Comparison of ENCODE assay signal across 8 cellular contexts in the genomic region with DNA sequence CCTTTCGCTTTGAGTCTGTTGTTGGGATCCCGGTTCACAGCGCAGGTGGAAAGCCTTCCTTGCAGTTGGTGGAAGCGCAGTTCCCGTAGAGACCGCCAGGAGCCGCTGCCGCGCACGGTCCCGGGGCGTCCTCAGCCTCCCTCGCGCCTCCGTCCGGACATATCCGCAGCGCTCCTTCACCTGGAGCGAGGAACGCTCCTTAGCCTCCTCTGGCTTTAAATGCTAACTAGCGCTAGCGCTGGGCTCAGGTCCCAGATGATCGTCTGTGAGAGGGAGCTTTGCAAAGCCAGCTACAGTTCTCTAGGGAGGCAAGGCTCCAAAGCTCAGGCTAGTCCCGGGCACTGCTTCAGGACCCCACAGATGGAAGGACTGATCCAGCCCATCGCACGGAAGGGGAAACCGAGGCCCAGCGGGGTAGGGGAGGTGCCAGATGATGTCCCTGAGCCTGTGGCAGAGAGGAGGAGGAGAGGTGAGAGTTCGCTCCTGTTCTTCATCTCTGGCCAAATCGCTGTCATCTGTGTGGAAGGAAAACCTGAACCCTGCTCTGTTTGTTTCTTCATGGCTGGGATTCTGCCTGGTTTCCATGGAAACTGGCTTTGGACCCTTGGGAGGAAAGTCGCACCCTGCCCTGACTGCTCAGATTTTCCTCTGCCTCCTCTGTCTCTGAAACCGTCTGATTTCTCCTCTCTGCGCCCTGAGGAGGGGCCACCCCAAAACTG. TPM values are rescaled to one million over a fixed set of nuclear protein-coding genes. Genes with fewer than 3 reads are reported as not detected.
A peak's percentile ranks its signal among the peaks of the same experiment; 100 is the strongest.
DNase-seq lines count a peak whose midpoint lies in the region; ATAC-seq and TF ChIP-seq lines count a peak whose summit lies in the region.

No MANE protein-coding gene starts in this region.

- H3K79me1 ChIP-seq in mesenchymal stem cell (replicated peaks; ENCODE audit: low read length, poor library complexity, severe bottlenecking), result no peaks in the 10 kb centered on the region

- no peak overlapping the region for H2AFZ ChIP-seq in mesenchymal stem cell (ENCODE audit: low read depth, low read length)

- DNase-seq in Ammon's horn (ENCODE audit: low spot score), result peak; percentile 81
- DNase-seq in NCI-H524 treated with DMSO at 0.1 percent for 48 hours (lab: John Stamatoyannopoulos, UW), result peak; percentile 47
- DNase-seq in activated CD8-positive, alpha-beta T cell treated with anti-CD3 and anti-CD28 coated beads for 36 hours, result peak; percentile 86
- DNase-seq in effector CD8-positive, alpha-beta T cell (lab: John Stamatoyannopoulos, UW), result peak; percentile 61
- peak; percentile 65 for DNase-seq in mesenchymal stem cell
- DNase-seq in stimulated activated CD8-positive, alpha-beta memory T cell treated with anti-CD3 and anti-CD28 coated beads, Interleukin-12 subunit alpha, Interleukin-12 subunit beta, amount 100 ng/mL, for 24 hours (ENCODE audit: extremely low read depth), result peak; percentile 45

- peak overlapping the region in 1 of 2 experiments; percentile 27 for H3K23ac ChIP-seq in mesenchymal stem cell (ENCODE audit: low read length in 2 of 2)

- H3K9me3 ChIP-seq in mesenchymal stem cell (ENCODE audit: control insufficient read depth, low read length), result no peaks in the 10 kb centered on the region

- no peaks in the 10 kb centered on the region for H3K27me3 Mint-ChIP-seq in activated CD8-positive, alpha-beta T cell treated with anti-CD3 and anti-CD28 coated beads for 36 hours

- ATAC-seq in GM19025 (IDR thresholded peaks at IDR 0.05; ENCODE audit: low read depth, unreplicated experiment) (peak; percentile 91), HG03280 (IDR thresholded peaks at IDR 0.05; ENCODE audit: unreplicated experiment) (peak; percentile 80)
- ATAC-seq in activated CD8-positive, alpha-beta T cell treated with anti-CD3 and anti-CD28 coated beads for 36 hours, result peak; percentile 99

- no peaks in the 10 kb centered on the region for H3K36me3 ChIP-seq in mesenchymal stem cell (ENCODE audit: control insufficient read depth in 1 of 2, insufficient read depth in 2 of 2, low read depth in 1 of 2, low read length in 2 of 2)

- no peak overlapping the region for H4K8ac ChIP-seq in mesenchymal stem cell (ENCODE audit: low read length)

- no peaks in the 10 kb centered on the region for H3K9me3 Mint-ChIP-seq in activated CD8-positive, alpha-beta T cell treated with anti-CD3 and anti-CD28 coated beads for 36 hours

- H3K9ac ChIP-seq in mesenchymal stem cell (ENCODE audit: low read length), result peak overlapping the region; percentile 64

- H2AK5ac ChIP-seq in mesenchymal stem cell (ENCODE audit: low read length, severe bottlenecking), result no peak overlapping the region

- peak; percentile 93 for TF ChIP-seq CTCF in activated CD8-positive, alpha-beta T cell treated with anti-CD3 and anti-CD28 coated beads for 36 hours (IDR thresholded peaks at IDR 0.05)

- no peak overlapping the region for H3K4ac ChIP-seq in mesenchymal stem cell (ENCODE audit: low read depth in 1 of 2, low read length in 2 of 2)

- H3K36me3 Mint-ChIP-seq in activated CD8-positive, alpha-beta T cell treated with anti-CD3 and anti-CD28 coated beads for 36 hours (ENCODE audit: low read depth), result no peaks in the 10 kb centered on the region

- H3K14ac ChIP-seq in mesenchymal stem cell (ENCODE audit: low read length in 2 of 2), result no peak overlapping the region

- no peak overlapping the region for H4K91ac ChIP-seq in mesenchymal stem cell (ENCODE audit: low read length)

- intact Hi-C loops in activated CD8-positive, alpha-beta T cell treated with anti-CD3 and anti-CD28 coated beads for 36 hours (cut with micrococcal nuclease), result loop anchor here (5.0 to 10.0 kb wide), 2 partner anchors 130 to 167 kb away; no protein-coding TSS in a partner anchor

- no peak overlapping the region for H3K27ac Mint-ChIP-seq in activated CD8-positive, alpha-beta T cell treated with anti-CD3 and anti-CD28 coated beads for 36 hours

- CTCF ChIA-PET in activated CD8-positive, alpha-beta T cell treated with anti-CD3 and anti-CD28 coated beads for 36 hours (lab: Charles Lee), result interaction anchor here (0.6 to 7.3 kb wide), 32 partner anchors 10 to 812 kb away, joined by 3 to 83 read pairs (median 4); a partner anchor contains a TSS

- H2BK5ac ChIP-seq in mesenchymal stem cell (ENCODE audit: low read depth, low read length, poor library complexity, severe bottlenecking), result no peak overlapping the region

- no peak overlapping the region for H2BK15ac ChIP-seq in mesenchymal stem cell (ENCODE audit: low read depth, poor library complexity, severe bottlenecking)

- H2BK120ac ChIP-seq in mesenchymal stem cell (ENCODE audit: low read depth, low read length), result no peak overlapping the region

- H3K4me2 ChIP-seq in mesenchymal stem cell (ENCODE audit: low read length, poor library complexity, severe bottlenecking), result peak overlapping the region; percentile 66

- peak overlapping the region in 1 of 2 experiments; percentile 74 for H3K18ac ChIP-seq in mesenchymal stem cell (ENCODE audit: low read depth in 1 of 2, low read length in 2 of 2)

- no peak overlapping the region for H3K27ac ChIP-seq in mesenchymal stem cell (ENCODE audit: low read length, poor library complexity, severe bottlenecking)

- no peak overlapping the region for H3K4me3 Mint-ChIP-seq in activated CD8-positive, alpha-beta T cell treated with anti-CD3 and anti-CD28 coated beads for 36 hours

- WGBS in mesenchymal stem cell, result 11% methylated on average over 32 of the region's 33 CpGs

- peaks cover 28% of the 10 kb centered on the region for H3K4me1 ChIP-seq in mesenchymal stem cell (ENCODE audit: control insufficient read depth, insufficient read depth, low read depth, low read length)

- H3K4me1 Mint-ChIP-seq in activated CD8-positive, alpha-beta T cell treated with anti-CD3 and anti-CD28 coated beads for 36 hours (ENCODE audit: low read depth), result peaks cover 9% of the 10 kb centered on the region

- H2BK12ac ChIP-seq in mesenchymal stem cell (ENCODE audit: low read length in 2 of 2), result peak overlapping the region in 1 of 2 experiments; percentile 23

- peaks cover 7 to 66% of the 10 kb centered on the region in 2 experiments for H3K27me3 ChIP-seq in mesenchymal stem cell (ENCODE audit: control insufficient read depth in 1 of 2, insufficient read depth in 1 of 2, low read length in 2 of 2)

- POLR2A ChIA-PET in activated CD8-positive, alpha-beta T cell treated with anti-CD3 and anti-CD28 coated beads for 36 hours (lab: Charles Lee), result interaction anchor here (1.0 kb wide), 1 partner anchor 10 kb away, joined by 3 read pairs; no protein-coding TSS in a partner anchor

- H3K4me3 ChIP-seq in mesenchymal stem cell (ENCODE audit: insufficient read depth in 1 of 2, low read depth in 1 of 2, low read length in 2 of 2), result peak overlapping the region in 1 of 2 experiments; percentile 63

RNA-seq across cellular contexts. Expression of a gene that starts 31.4 kb away (rescaled TPM):
- under 1 TPM in 1 of 2 experiments, not detected in 1; 0.07 TPM for total RNA-seq in activated CD8-positive, alpha-beta T cell treated with anti-CD3 and anti-CD28 coated beads for 36 hours
- polyA plus RNA-seq in mesenchymal stem cell (2013, experiment 1 of 2), result 4.3 TPM
- polyA plus RNA-seq in mesenchymal stem cell (2013, experiment 2 of 2), result 4.2 TPM
